ENCODE assay signal across 12 cellular contexts in genomic region chr6:129685640-129686031, GRCh38. TPM values are rescaled to one million over a fixed set of nuclear protein-coding genes. Genes with fewer than 3 reads are reported as not detected.
DNase-seq lines count a peak whose midpoint lies in the region; ATAC-seq and TF ChIP-seq lines count a peak whose summit lies in the region.
"Had no signal": no experiment of that assay in that cellular context is flagged by ENCODE, and none has a peak within 500 bp of the region (broad histone marks: within the 10 kb centered on the region; RNA-seq: fewer than 3 reads in every experiment).

No MANE protein-coding gene starts in this region.

- H3K4me1 Mint-ChIP-seq in central memory CD8-positive, alpha-beta T cell: peaks cover 73% of the 10 kb centered on the region
- peaks cover 50% of the 10 kb centered on the region for H3K4me1 Mint-ChIP-seq in progenitor cell of endocrine pancreas (ENCODE audit: low read depth)

- H3K4me1 ChIP-seq in DND-41 (ENCODE audit: insufficient read depth, low read length) (peaks cover 53% of the 10 kb centered on the region), Loucy (ENCODE audit: insufficient read depth, low read length, poor library complexity, severe bottlenecking) (peaks cover 77% of the 10 kb centered on the region)

- H3K27me3 Mint-ChIP-seq in central memory CD8-positive, alpha-beta T cell: no peaks in the 10 kb centered on the region
- H3K27me3 Mint-ChIP-seq in progenitor cell of endocrine pancreas: no peaks in the 10 kb centered on the region

- peak overlapping the region; percentile 90 for H3K27ac ChIP-seq in DND-41 (ENCODE audit: low read length)
- H3K27ac ChIP-seq: PC-9 had no signal

- no peak overlapping the region for H3K4me3 Mint-ChIP-seq in central memory CD8-positive, alpha-beta T cell
- no peak overlapping the region for H3K4me3 Mint-ChIP-seq in progenitor cell of endocrine pancreas (ENCODE audit: low read depth)
- H3K4me3 Mint-ChIP-seq: WTC11 had no signal

- H3K4me3 ChIP-seq in DND-41 (ENCODE audit: low read depth in 1 of 2, low read length in 2 of 2) (no peak overlapping the region), Loucy (ENCODE audit: low read length, poor library complexity, severe bottlenecking) (no peak overlapping the region)
- H3K4me3 ChIP-seq: PC-9 had no signal

- TF ChIP-seq CTCF in DND-41 (IDR thresholded peaks at IDR 0.05; ENCODE audit: borderline replicate concordance, extremely low read depth, low read length, poor library complexity, severe bottlenecking): no peak
- no peak for TF ChIP-seq CTCF in Loucy (conservative IDR thresholded peaks at IDR 0.05; ENCODE audit: low read length)
- TF ChIP-seq CTCF in progenitor cell of endocrine pancreas (IDR thresholded peaks at IDR 0.05; ENCODE audit: unreplicated experiment): no peak

- H3K36me3 Mint-ChIP-seq in central memory CD8-positive, alpha-beta T cell (ENCODE audit: insufficient read depth): peaks cover 4% of the 10 kb centered on the region
- H3K36me3 Mint-ChIP-seq in progenitor cell of endocrine pancreas (ENCODE audit: insufficient read depth): peaks cover 10% of the 10 kb centered on the region
- H3K36me3 Mint-ChIP-seq: WTC11 had no signal

- peak overlapping the region; percentile 40; the same call in 1 of the 2 replicates for H3K4me2 ChIP-seq in DND-41 (ENCODE audit: insufficient read depth, low read length)
- peak overlapping the region; percentile 79 for H3K4me2 ChIP-seq in Loucy (ENCODE audit: low read depth, low read length, poor library complexity, severe bottlenecking)
- H3K4me2 ChIP-seq: PC-9 had no signal

- H3K36me3 ChIP-seq in DND-41 (ENCODE audit: insufficient read depth, low read length) (no peaks in the 10 kb centered on the region), Loucy (ENCODE audit: insufficient read depth, low read length) (no peaks in the 10 kb centered on the region)

- H3K27me3 ChIP-seq in DND-41 (ENCODE audit: insufficient read depth, low read length, poor library complexity) (no peaks in the 10 kb centered on the region), Loucy (ENCODE audit: insufficient read depth, low read length, poor library complexity, severe bottlenecking) (no peaks in the 10 kb centered on the region)

- H2AFZ ChIP-seq in DND-41 (ENCODE audit: low read depth, low read length): no peak overlapping the region
- H2AFZ ChIP-seq in Loucy (ENCODE audit: low read length): no peak overlapping the region
- H2AFZ ChIP-seq: PC-9 had no signal

- ATAC-seq in DND-41 (ENCODE audit: insufficient read depth, low read depth) (no peak), GM21381 (IDR thresholded peaks at IDR 0.05; ENCODE audit: unreplicated experiment) (no peak)
- ATAC-seq in central memory CD8-positive, alpha-beta T cell (replicated peaks; ENCODE audit: extremely low read depth, poor library complexity, severe bottlenecking): no peak

- H3K9me3 ChIP-seq in DND-41 (ENCODE audit: insufficient read depth, low read length, severe bottlenecking): no peaks in the 10 kb centered on the region
- H3K9me3 ChIP-seq in Loucy (ENCODE audit: insufficient read depth, low read depth, low read length): no peaks in the 10 kb centered on the region

- H4K20me1 ChIP-seq in DND-41 (ENCODE audit: insufficient read depth, low read length) (no peaks in the 10 kb centered on the region), Loucy (ENCODE audit: insufficient read depth, low read length, poor library complexity, severe bottlenecking) (no peaks in the 10 kb centered on the region)

- no peaks in the 10 kb centered on the region for H3K9me3 Mint-ChIP-seq in central memory CD8-positive, alpha-beta T cell
- H3K9me3 Mint-ChIP-seq in progenitor cell of endocrine pancreas (ENCODE audit: low read depth): peaks cover 6% of the 10 kb centered on the region
- H3K9me3 Mint-ChIP-seq: WTC11 had no signal

- DNase-seq in DND-41 (no peak), progenitor cell of endocrine pancreas (ENCODE audit: low spot score, unreplicated experiment) (no peak), NCI-H1694 treated with DMSO at 0.1 percent for 48 hours (lab: John Stamatoyannopoulos, UW) (no peak), NCI-H1048 (lab: John Stamatoyannopoulos, UW) (no peak)
- no peak for DNase-seq in central memory CD8-positive, alpha-beta T cell (ENCODE audit: low spot score in 2 of 2)
- DNase-seq: hypothalamus; NCI-H2029; PC-9; stimulated activated naive CD4-positive, alpha-beta T cell had no signal

- no peaks in the 10 kb centered on the region for H3K79me2 ChIP-seq in DND-41 (ENCODE audit: insufficient read depth, low read length)
- H3K79me2 ChIP-seq in Loucy (ENCODE audit: insufficient read depth, low read length): peaks cover 49% of the 10 kb centered on the region

- H3F3A ChIP-seq in Loucy (ENCODE audit: low read depth): peaks cover 14% of the 10 kb centered on the region

- H3K9me2 ChIP-seq in Loucy (replicated peaks; ENCODE audit: low read depth, low read length): no peaks in the 10 kb centered on the region

- H3K9ac ChIP-seq in DND-41 (ENCODE audit: low read depth, low read length) (no peak overlapping the region), Loucy (ENCODE audit: low read depth, low read length, poor library complexity, severe bottlenecking) (peak overlapping the region; percentile 29)

- H3K27ac Mint-ChIP-seq in central memory CD8-positive, alpha-beta T cell (ENCODE audit: low read depth): peak overlapping the region; percentile 94
- peak overlapping the region; percentile 80 for H3K27ac Mint-ChIP-seq in progenitor cell of endocrine pancreas
- H3K27ac Mint-ChIP-seq: WTC11 had no signal

RNA-seq across cellular contexts. Expression of gene ARHGAP18, which starts 24.3 kb away (rescaled TPM):
- 24.9 and 26.9 TPM in 2 replicates for total RNA-seq in progenitor cell of endocrine pancreas
